ENCODE assay signal across 8 cellular contexts in the genomic region with DNA sequence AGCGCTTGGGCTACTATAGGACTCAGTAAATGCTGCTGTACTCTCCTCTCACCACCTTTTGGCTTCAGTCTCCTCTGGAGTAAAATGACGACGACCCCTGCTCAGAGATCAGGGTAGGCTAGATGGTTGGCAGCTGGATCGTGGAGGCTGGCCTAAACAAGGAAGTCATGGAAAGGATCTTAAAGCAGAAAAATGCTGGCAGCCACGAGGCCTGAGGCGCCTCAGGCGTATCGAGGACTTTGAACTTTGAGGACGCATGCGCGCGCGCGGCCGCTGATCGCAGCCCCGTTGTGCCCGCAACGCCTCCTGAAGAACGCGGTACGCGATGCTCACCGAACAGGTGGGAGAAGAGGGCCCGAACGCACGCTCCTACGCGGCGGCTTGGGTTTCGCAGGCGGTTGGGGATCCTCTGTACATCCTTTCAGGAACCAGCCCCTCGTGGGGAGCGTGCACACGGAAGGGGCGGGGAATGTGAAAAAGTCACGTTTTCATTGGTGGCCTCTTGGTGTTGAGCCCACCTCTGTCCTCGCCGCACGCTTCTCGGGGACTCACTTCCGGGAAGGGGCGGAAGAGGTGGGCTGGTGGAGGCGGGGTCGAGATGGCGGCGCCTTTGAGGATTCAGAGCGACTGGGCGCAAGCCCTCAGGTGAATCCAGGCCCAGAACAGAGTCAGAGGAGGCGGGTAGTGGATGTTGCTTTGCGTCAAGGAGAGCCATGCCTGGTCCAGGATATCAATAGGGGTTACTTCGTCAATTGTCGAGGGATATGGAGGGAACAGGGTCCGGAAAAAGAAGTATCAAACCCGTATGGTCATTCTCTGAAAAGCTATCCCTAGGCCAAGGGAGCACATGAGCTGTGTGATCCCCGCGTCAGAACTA. TPM values are rescaled to one million over a fixed set of nuclear protein-coding genes. Genes with fewer than 3 reads are reported as not detected.
DNase-seq lines count a peak whose midpoint lies in the region; ATAC-seq and TF ChIP-seq lines count a peak whose summit lies in the region.

A gene (minus strand): TSS at position 423 of the 877 bp plus-strand sequence. CDS start 3,468 bp downstream, outside the sequence.
A gene with protein sequence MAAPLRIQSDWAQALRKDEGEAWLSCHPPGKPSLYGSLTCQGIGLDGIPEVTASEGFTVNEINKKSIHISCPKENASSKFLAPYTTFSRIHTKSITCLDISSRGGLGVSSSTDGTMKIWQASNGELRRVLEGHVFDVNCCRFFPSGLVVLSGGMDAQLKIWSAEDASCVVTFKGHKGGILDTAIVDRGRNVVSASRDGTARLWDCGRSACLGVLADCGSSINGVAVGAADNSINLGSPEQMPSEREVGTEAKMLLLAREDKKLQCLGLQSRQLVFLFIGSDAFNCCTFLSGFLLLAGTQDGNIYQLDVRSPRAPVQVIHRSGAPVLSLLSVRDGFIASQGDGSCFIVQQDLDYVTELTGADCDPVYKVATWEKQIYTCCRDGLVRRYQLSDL (plus strand): TSS at position 576 of the 877 bp plus-strand sequence. CDS start 23 bp downstream, at position 599.

- peak within 1 kb of the TSS; percentile 60 to 85 for H3K27ac ChIP-seq in coronary artery

- peaks cover 40% of the 10 kb centered on the region for H3K36me3 Mint-ChIP-seq in activated CD4-positive, alpha-beta T cell treated with anti-CD3 and anti-CD28 coated beads, Interleukin-2, amount 10 ng/mL, durations not matched to agents 24 days and 14 days (ENCODE audit: low read depth)

- POLR2A ChIA-PET in BJ (lab: Charles Lee), result no interaction called here

- peaks cover 26% of the 10 kb centered on the region for H3K4me1 Mint-ChIP-seq in activated CD4-positive, alpha-beta T cell treated with anti-CD3 and anti-CD28 coated beads, Interleukin-2, amount 10 ng/mL, durations not matched to agents 24 days and 14 days

- no peak for TF ChIP-seq CTCF in BJ (IDR thresholded peaks at IDR 0.05; ENCODE audit: insufficient read depth, low read depth, low read length)
- no peak for TF ChIP-seq CTCF in coronary artery (IDR thresholded peaks at IDR 0.05)

- H3K9me3 Mint-ChIP-seq in activated CD4-positive, alpha-beta T cell treated with anti-CD3 and anti-CD28 coated beads, Interleukin-2, amount 10 ng/mL, durations not matched to agents 24 days and 14 days, result no peaks in the 10 kb centered on the region

- peak within 1 kb of the TSS; percentile 95 for H3K4me3 Mint-ChIP-seq in activated CD4-positive, alpha-beta T cell treated with anti-CD3 and anti-CD28 coated beads, Interleukin-2, amount 10 ng/mL, durations not matched to agents 24 days and 14 days

- intact Hi-C loops in activated CD4-positive, alpha-beta T cell treated with anti-CD3 and anti-CD28 coated beads, Interleukin-2, amount 10 ng/mL, durations not matched to agents 24 days and 14 days (cut with micrococcal nuclease), result loop anchor here (1.0 kb wide), 4 partner anchors 88 to 295 kb away; a partner anchor contains a TSS
- intact Hi-C loops in left colon (cut with DNase I, micrococcal nuclease), result no loop called here

- peak within 1 kb of the TSS; percentile 62 for H3K4me3 ChIP-seq in BJ (ENCODE audit: low read depth, low read length)
- peak within 1 kb of the TSS; percentile 89 for H3K4me3 ChIP-seq in coronary artery

- H3K27ac Mint-ChIP-seq in activated CD4-positive, alpha-beta T cell treated with anti-CD3 and anti-CD28 coated beads, Interleukin-2, amount 10 ng/mL, durations not matched to agents 24 days and 14 days, result peak within 1 kb of the TSS; percentile 98

- H3K27me3 ChIP-seq in BJ (ENCODE audit: control insufficient read depth, insufficient read depth, low read length), result no peaks in the 10 kb centered on the region

- CTCF ChIA-PET in BJ (lab: Yijun Ruan, JAX), result no interaction called here

- ATAC-seq in GM19324 (IDR thresholded peaks at IDR 0.05; ENCODE audit: low FRiP score, unreplicated experiment) (peak; percentile 98), HG03469 (IDR thresholded peaks at IDR 0.05; ENCODE audit: unreplicated experiment) (peak; percentile 94), left colon (peak; percentile 96)

- DNase-seq in BJ (ENCODE audit: low read depth) (peak; percentile 82), NCI-H526 treated with DMSO at 0.1 percent for 48 hours (lab: John Stamatoyannopoulos, UW) (peak; percentile 99), coronary artery (ENCODE audit: low spot score) (peak; percentile 94), left colon (peak; percentile 95 to 96)
- DNase-seq in activated CD4-positive, alpha-beta T cell treated with anti-CD3 and anti-CD28 coated beads, Interleukin-2, amount 10 ng/mL, durations not matched to agents 24 days and 14 days, result peak; percentile 98
- peak; percentile 96 for DNase-seq in stimulated activated CD4-positive, alpha-beta T cell treated with anti-CD3 and anti-CD28 coated beads, Interleukin-1b, Interleukin-23, amount 100 ng/mL, for 48 hours

- H3K27me3 Mint-ChIP-seq in activated CD4-positive, alpha-beta T cell treated with anti-CD3 and anti-CD28 coated beads, Interleukin-2, amount 10 ng/mL, durations not matched to agents 24 days and 14 days, result no peaks in the 10 kb centered on the region

- peaks cover 3% of the 10 kb centered on the region for H3K36me3 ChIP-seq in BJ (ENCODE audit: control insufficient read depth, insufficient read depth, low read length)

RNA-seq across cellular contexts. Expression of the first gene that starts in this region (rescaled TPM):
- 61.6 and 62.5 TPM in 2 replicates for polyA plus RNA-seq in BJ (2011; rRNA removed)
- polyA minus RNA-seq in BJ (2011; rRNA and poly(A)+ RNA removed), result 29.2 and 41.5 TPM in 2 replicates
- total RNA-seq in activated CD4-positive, alpha-beta T cell treated with anti-CD3 and anti-CD28 coated beads, Interleukin-2, amount 10 ng/mL, durations not matched to agents 24 days and 14 days, result 92.7 and 98.0 TPM in 2 replicates
- total RNA-seq in left colon, result 10 to 100 TPM; 55.9 to 72.5 TPM

RNA-seq across cellular contexts. Expression of the second gene that starts in this region (rescaled TPM):
- polyA plus RNA-seq in BJ (2011; rRNA removed), result 12.2 and 14.7 TPM in 2 replicates
- polyA minus RNA-seq in BJ (2011; rRNA and poly(A)+ RNA removed), result 7.4 and 8.4 TPM in 2 replicates
- total RNA-seq in activated CD4-positive, alpha-beta T cell treated with anti-CD3 and anti-CD28 coated beads, Interleukin-2, amount 10 ng/mL, durations not matched to agents 24 days and 14 days, result 26.7 and 28.6 TPM in 2 replicates
- 10 to 100 TPM; 11.4 to 12.2 TPM for total RNA-seq in left colon

Comparison
In these comparisons a context has a peak if more than half of its experiments do, and no peak if none do; other contexts are left out.
1. Peak in every context shown above with its lines: DNase-seq, ATAC-seq, H3K4me3 ChIP-seq and H3K27ac ChIP-seq.